ENCODE assay signal across 7 cellular contexts in genomic region chr17:35195062-35195461, GRCh38. TPM values are rescaled to one million over a fixed set of nuclear protein-coding genes. Genes with fewer than 3 reads are reported as not detected.
"Had no signal": no experiment of that assay in that cellular context is flagged by ENCODE, and none has a peak within 500 bp of the region (broad histone marks: within the 10 kb centered on the region; RNA-seq: fewer than 3 reads in every experiment).

No MANE protein-coding gene starts in this region.

RNA-seq across cellular contexts. Expression of gene SLC35G3, which starts 0.9 kb away (rescaled TPM):
- total RNA-seq: GM23248, GM23338, H1, H4, H7, H9, HFFc6 had no signal
- polyA plus RNA-seq: GM23248, GM23338, H1 had no signal

RNA-seq across cellular contexts. Expression of gene UNC45B, which starts 47.4 kb away (rescaled TPM):
- total RNA-seq: GM23248, H4, HFFc6 had no signal
- polyA plus RNA-seq: GM23248, GM23338 had no signal
